Comparison of ENCODE assay signal across 8 cellular contexts in genomic region chr1:109547412-109548320, GRCh38. TPM values are rescaled to one million over a fixed set of nuclear protein-coding genes. Genes with fewer than 3 reads are reported as not detected.
A peak's percentile ranks its signal among the peaks of the same experiment; 100 is the strongest.
DNase-seq lines count a peak whose midpoint lies in the region; ATAC-seq, FAIRE-seq and TF ChIP-seq lines count a peak whose summit lies in the region.

No MANE protein-coding gene starts in this region.

- H3K27me3 Mint-ChIP-seq in activated CD4-positive, alpha-beta T cell treated with anti-CD3 and anti-CD28 coated beads, Interleukin-2, amount 10 ng/mL, durations not matched to agents 24 days and 14 days: no peaks in the 10 kb centered on the region

- H3K27me3 ChIP-seq in pancreas: no peaks in the 10 kb centered on the region

- H3K27ac Mint-ChIP-seq in activated CD4-positive, alpha-beta T cell treated with anti-CD3 and anti-CD28 coated beads, Interleukin-2, amount 10 ng/mL, durations not matched to agents 24 days and 14 days: peak overlapping the region; percentile 96

- WGBS in pancreas, 2 donors: 2 to 4% methylated on average over 22 of the region's 22 CpGs

- no peaks in the 10 kb centered on the region for H3K9me3 ChIP-seq in pancreas

- H3K4me1 Mint-ChIP-seq in activated CD4-positive, alpha-beta T cell treated with anti-CD3 and anti-CD28 coated beads, Interleukin-2, amount 10 ng/mL, durations not matched to agents 24 days and 14 days: peaks cover 46% of the 10 kb centered on the region

- no peak for FAIRE-seq in pancreas (lab: Jason Lieb, UNC)

- H3K4me3 ChIP-seq in fibroblast of villous mesenchyme (ENCODE audit: low read depth, low read length): peak overlapping the region; percentile 93
- H3K4me3 ChIP-seq in pancreas: peak overlapping the region; percentile 43 to 93 (median 80)

- intact Hi-C loops in activated CD4-positive, alpha-beta T cell treated with anti-CD3 and anti-CD28 coated beads, Interleukin-2, amount 10 ng/mL, durations not matched to agents 24 days and 14 days (cut with micrococcal nuclease): loop anchor here (1.0 to 5.0 kb wide), 5 partner anchors 120 to 488 kb away; partner anchors contain the start of genes AHCYL1 and PSMA5
- intact Hi-C loops in pancreas (cut with DNase I): loop anchor here (10.0 kb wide), 3 partner anchors 87 to 437 kb away; partner anchors contain the start of gene AHCYL1 (in 1 of the 3)

- no peaks in the 10 kb centered on the region for H3K9me3 Mint-ChIP-seq in activated CD4-positive, alpha-beta T cell treated with anti-CD3 and anti-CD28 coated beads, Interleukin-2, amount 10 ng/mL, durations not matched to agents 24 days and 14 days

- DNase-seq in NCI-H2171 treated with DMSO at 0.1 percent for 48 hours (lab: John Stamatoyannopoulos, UW) (peak; percentile 46), NCI-H2171 (lab: John Stamatoyannopoulos, UW) (no peak), fibroblast of villous mesenchyme (ENCODE audit: low read depth) (peak; percentile 45), pancreas (peak in 1 of 6 donors; percentile 41), AG08395 (ENCODE audit: low spot score) (no peak)
- DNase-seq in activated CD4-positive, alpha-beta T cell treated with anti-CD3 and anti-CD28 coated beads, Interleukin-2, amount 10 ng/mL, durations not matched to agents 24 days and 14 days: peak; percentile 79

- TF ChIP-seq CTCF in fibroblast of villous mesenchyme (IDR thresholded peaks at IDR 0.05; ENCODE audit: insufficient read depth, low read depth, low read length) (no peak), pancreas (IDR thresholded peaks at IDR 0.05) (no peak)

- H3K4me3 Mint-ChIP-seq in activated CD4-positive, alpha-beta T cell treated with anti-CD3 and anti-CD28 coated beads, Interleukin-2, amount 10 ng/mL, durations not matched to agents 24 days and 14 days: peak overlapping the region; percentile 95

- no peaks in the 10 kb centered on the region for H3K36me3 ChIP-seq in pancreas

- ATAC-seq in HG03097 (IDR thresholded peaks at IDR 0.05; ENCODE audit: low FRiP score, unreplicated experiment) (peak; percentile 6), pancreas (peak; percentile 17 to 36 (median 26)), GM21619 (IDR thresholded peaks at IDR 0.05; ENCODE audit: unreplicated experiment) (no peak)

- peak overlapping the region; percentile 66 to 99 (median 88) for H3K27ac ChIP-seq in pancreas

- H3K36me3 Mint-ChIP-seq in activated CD4-positive, alpha-beta T cell treated with anti-CD3 and anti-CD28 coated beads, Interleukin-2, amount 10 ng/mL, durations not matched to agents 24 days and 14 days (ENCODE audit: low read depth): peaks cover 10% of the 10 kb centered on the region

- H3K4me1 ChIP-seq in pancreas: peaks cover 0 to 41% (median 8%) of the 10 kb centered on the region in 3 donors

RNA-seq across cellular contexts. Expression of gene GNAI3, which starts 0.7 kb away (rescaled TPM):
- total RNA-seq in activated CD4-positive, alpha-beta T cell treated with anti-CD3 and anti-CD28 coated beads, Interleukin-2, amount 10 ng/mL, durations not matched to agents 24 days and 14 days: 8.7 and 8.8 TPM in 2 replicates
- 14.2 and 17.3 TPM in 2 replicates for total RNA-seq in fibroblast of villous mesenchyme
- 1 to 10 TPM; 2.5 to 3.9 (median 3.1) TPM for total RNA-seq in pancreas
- polyA plus RNA-seq in pancreas: 1 to 10 TPM; 1.1 to 1.9 TPM

RNA-seq across cellular contexts. Expression of gene GPR61, which starts 8.0 kb away (rescaled TPM):
- 0.14 TPM in 1 of 2 replicates, not detected in the other for total RNA-seq in activated CD4-positive, alpha-beta T cell treated with anti-CD3 and anti-CD28 coated beads, Interleukin-2, amount 10 ng/mL, durations not matched to agents 24 days and 14 days
- total RNA-seq in fibroblast of villous mesenchyme (under 0.01 TPM in 1 of 2 replicates, not detected in the other), pancreas (under 1 TPM in 1 of 6 donors, not detected in 5; 0.09 TPM)
- polyA plus RNA-seq in pancreas: under 1 TPM in 1 of 2 donors, not detected in 1; 0.19 TPM

RNA-seq across cellular contexts. Expression of gene AMIGO1, which starts 38.1 kb away (rescaled TPM):
- total RNA-seq in activated CD4-positive, alpha-beta T cell treated with anti-CD3 and anti-CD28 coated beads, Interleukin-2, amount 10 ng/mL, durations not matched to agents 24 days and 14 days: 1.1 TPM in 2 replicates
- total RNA-seq in fibroblast of villous mesenchyme (0.97 and 3.5 TPM in 2 replicates), pancreas (1 to 10 TPM; 4.4 to 5.8 (median 5.3) TPM)
- 1 to 10 TPM; 1.6 to 4.9 TPM for polyA plus RNA-seq in pancreas

RNA-seq across cellular contexts. Expression of gene CYB561D1, which starts 53.8 kb away (rescaled TPM):
- total RNA-seq in activated CD4-positive, alpha-beta T cell treated with anti-CD3 and anti-CD28 coated beads, Interleukin-2, amount 10 ng/mL, durations not matched to agents 24 days and 14 days: 11.3 and 13.1 TPM in 2 replicates
- 4.7 and 6.1 TPM in 2 replicates for total RNA-seq in fibroblast of villous mesenchyme
- total RNA-seq in pancreas: 10 to 100 TPM in 3 of 6 donors, 1 to 10 TPM in 3; 8.1 to 11.6 (median 9.7) TPM
- polyA plus RNA-seq in pancreas: 1 to 10 TPM; 5.1 to 7.1 TPM

Comparison
In these comparisons a context has a peak if more than half of its experiments do, and no peak if none do; other contexts are left out.
1. DNase-seq: peak in NCI-H2171 treated with DMSO at 0.1 percent for 48 hours (single experiment), activated CD4-positive, alpha-beta T cell treated with anti-CD3 and anti-CD28 coated beads, Interleukin-2, amount 10 ng/mL, durations not matched to agents 24 days and 14 days (single experiment) and fibroblast of villous mesenchyme (single experiment); none in NCI-H2171 (single experiment) and AG08395 (single experiment).